ENCODE assay signal across 1 cellular context in the genomic region with DNA sequence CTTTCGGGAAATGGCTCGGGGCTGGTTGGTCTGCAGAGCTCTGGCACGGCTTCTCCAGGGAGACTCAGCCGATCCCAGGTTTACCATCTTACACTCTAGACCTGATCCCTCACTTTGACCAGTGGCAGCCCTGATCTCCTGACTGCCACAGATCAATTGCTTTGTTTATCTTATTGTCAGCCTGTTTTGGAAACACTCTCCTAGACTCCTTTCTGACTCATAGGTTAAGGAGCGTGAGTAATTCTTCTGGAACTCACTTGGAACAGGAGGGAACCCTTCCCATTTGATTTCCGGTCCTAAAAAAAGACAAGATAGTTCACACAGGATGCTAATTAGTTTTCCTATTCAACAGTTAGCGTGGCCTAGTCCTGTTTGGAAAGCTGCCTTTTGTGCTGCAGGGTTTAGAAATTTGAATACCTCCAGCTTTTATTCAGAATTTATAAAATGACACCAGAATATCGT.
A peak's percentile ranks its signal among the peaks of the same experiment; 100 is the strongest.
TF ChIP-seq lines count a peak whose summit lies in the region.

No MANE protein-coding gene starts in this region.

TF ChIP-seq in HCT116, 20 proteins besides CTCF, POLR2A, EP300 and RAD21:
- TF ChIP-seq ZFX (IDR thresholded peaks at IDR 0.05) (no peak), FOSL1 (IDR thresholded peaks at IDR 0.05; ENCODE audit: low read depth) (peak; percentile 99), CEBPB (IDR thresholded peaks at IDR 0.05; ENCODE audit: low read depth) (peak; percentile 67), SRF (IDR thresholded peaks at IDR 0.05; ENCODE audit: low read depth) (peak; percentile 85), MAX (IDR thresholded peaks at IDR 0.05) (peak; percentile 59), SIN3A (IDR thresholded peaks at IDR 0.05; ENCODE audit: low read depth) (peak; percentile 36; the same call in 1 of the 2 replicates), EZH2phosphoT487 (IDR thresholded peaks at IDR 0.05; ENCODE audit: borderline replicate concordance) (no peak), ZNF274 (IDR thresholded peaks at IDR 0.05; ENCODE audit: low read depth, low read length) (no peak), POLR2AphosphoS5 (IDR thresholded peaks at IDR 0.05; ENCODE audit: low read depth, low read length) (peak; percentile 66; the same call in 1 of the 2 replicates), SP1 (IDR thresholded peaks at IDR 0.05; ENCODE audit: low read depth) (peak; percentile 96), YY1 (IDR thresholded peaks at IDR 0.05; ENCODE audit: extremely low read depth, insufficient replicate concordance, low read depth, low read length) (peak; percentile 61), EZH2 (IDR thresholded peaks at IDR 0.05) (no peak), JUND (IDR thresholded peaks at IDR 0.05) (peak; percentile 98), TCF7L2 (IDR thresholded peaks at IDR 0.05; ENCODE audit: borderline replicate concordance, extremely low read depth, insufficient read depth, insufficient read length) (peak; percentile 88), CBX3 (IDR thresholded peaks at IDR 0.05; ENCODE audit: low read depth) (peak; percentile 77), EGR1 (IDR thresholded peaks at IDR 0.05; ENCODE audit: low read depth) (no peak), ELF1 (IDR thresholded peaks at IDR 0.05; ENCODE audit: borderline replicate concordance, low read depth) (no peak)
- TF ChIP-seq, protein P1, sequence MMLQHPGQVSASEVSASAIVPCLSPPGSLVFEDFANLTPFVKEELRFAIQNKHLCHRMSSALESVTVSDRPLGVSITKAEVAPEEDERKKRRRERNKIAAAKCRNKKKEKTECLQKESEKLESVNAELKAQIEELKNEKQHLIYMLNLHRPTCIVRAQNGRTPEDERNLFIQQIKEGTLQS (IDR thresholded peaks at IDR 0.05): no peak
- TF ChIP-seq, protein P2, sequence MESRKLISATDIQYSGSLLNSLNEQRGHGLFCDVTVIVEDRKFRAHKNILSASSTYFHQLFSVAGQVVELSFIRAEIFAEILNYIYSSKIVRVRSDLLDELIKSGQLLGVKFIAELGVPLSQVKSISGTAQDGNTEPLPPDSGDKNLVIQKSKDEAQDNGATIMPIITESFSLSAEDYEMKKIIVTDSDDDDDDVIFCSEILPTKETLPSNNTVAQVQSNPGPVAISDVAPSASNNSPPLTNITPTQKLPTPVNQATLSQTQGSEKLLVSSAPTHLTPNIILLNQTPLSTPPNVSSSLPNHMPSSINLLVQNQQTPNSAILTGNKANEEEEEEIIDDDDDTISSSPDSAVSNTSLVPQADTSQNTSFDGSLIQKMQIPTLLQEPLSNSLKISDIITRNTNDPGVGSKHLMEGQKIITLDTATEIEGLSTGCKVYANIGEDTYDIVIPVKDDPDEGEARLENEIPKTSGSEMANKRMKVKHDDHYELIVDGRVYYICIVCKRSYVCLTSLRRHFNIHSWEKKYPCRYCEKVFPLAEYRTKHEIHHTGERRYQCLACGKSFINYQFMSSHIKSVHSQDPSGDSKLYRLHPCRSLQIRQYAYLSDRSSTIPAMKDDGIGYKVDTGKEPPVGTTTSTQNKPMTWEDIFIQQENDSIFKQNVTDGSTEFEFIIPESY (IDR thresholded peaks at IDR 0.05; ENCODE audit: extremely low read depth, insufficient replicate concordance, low read length): peak; percentile 30
- TF ChIP-seq, protein P3, sequence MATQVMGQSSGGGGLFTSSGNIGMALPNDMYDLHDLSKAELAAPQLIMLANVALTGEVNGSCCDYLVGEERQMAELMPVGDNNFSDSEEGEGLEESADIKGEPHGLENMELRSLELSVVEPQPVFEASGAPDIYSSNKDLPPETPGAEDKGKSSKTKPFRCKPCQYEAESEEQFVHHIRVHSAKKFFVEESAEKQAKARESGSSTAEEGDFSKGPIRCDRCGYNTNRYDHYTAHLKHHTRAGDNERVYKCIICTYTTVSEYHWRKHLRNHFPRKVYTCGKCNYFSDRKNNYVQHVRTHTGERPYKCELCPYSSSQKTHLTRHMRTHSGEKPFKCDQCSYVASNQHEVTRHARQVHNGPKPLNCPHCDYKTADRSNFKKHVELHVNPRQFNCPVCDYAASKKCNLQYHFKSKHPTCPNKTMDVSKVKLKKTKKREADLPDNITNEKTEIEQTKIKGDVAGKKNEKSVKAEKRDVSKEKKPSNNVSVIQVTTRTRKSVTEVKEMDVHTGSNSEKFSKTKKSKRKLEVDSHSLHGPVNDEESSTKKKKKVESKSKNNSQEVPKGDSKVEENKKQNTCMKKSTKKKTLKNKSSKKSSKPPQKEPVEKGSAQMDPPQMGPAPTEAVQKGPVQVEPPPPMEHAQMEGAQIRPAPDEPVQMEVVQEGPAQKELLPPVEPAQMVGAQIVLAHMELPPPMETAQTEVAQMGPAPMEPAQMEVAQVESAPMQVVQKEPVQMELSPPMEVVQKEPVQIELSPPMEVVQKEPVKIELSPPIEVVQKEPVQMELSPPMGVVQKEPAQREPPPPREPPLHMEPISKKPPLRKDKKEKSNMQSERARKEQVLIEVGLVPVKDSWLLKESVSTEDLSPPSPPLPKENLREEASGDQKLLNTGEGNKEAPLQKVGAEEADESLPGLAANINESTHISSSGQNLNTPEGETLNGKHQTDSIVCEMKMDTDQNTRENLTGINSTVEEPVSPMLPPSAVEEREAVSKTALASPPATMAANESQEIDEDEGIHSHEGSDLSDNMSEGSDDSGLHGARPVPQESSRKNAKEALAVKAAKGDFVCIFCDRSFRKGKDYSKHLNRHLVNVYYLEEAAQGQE (IDR thresholded peaks at IDR 0.05; ENCODE audit: low read depth): no peak
